Comparison of ENCODE assay signal across 8 cellular contexts in genomic region chr6:26520840-26521484, GRCh38. TPM values are rescaled to one million over a fixed set of nuclear protein-coding genes. Genes with fewer than 3 reads are reported as not detected.
DNase-seq lines count a peak whose midpoint lies in the region; ATAC-seq and TF ChIP-seq lines count a peak whose summit lies in the region.

No MANE protein-coding gene starts in this region.

- H3K27me3 ChIP-seq in layer of hippocampus (ENCODE audit: control insufficient read depth, insufficient read depth, low read length): no peaks in the 10 kb centered on the region

- peak overlapping the region; percentile 95 for H3K27ac Mint-ChIP-seq in chondrocyte (ENCODE audit: unreplicated experiment)

- H3K27me3 Mint-ChIP-seq in chondrocyte (ENCODE audit: low read depth): no peaks in the 10 kb centered on the region

- DNase-seq in AG08396 (ENCODE audit: low spot score) (peak; percentile 96), NCI-H345 treated with DMSO at 0.1 percent for 48 hours (lab: John Stamatoyannopoulos, UW; ENCODE audit: unreplicated experiment) (peak; percentile 74), chondrocyte (ENCODE audit: low spot score) (no peak)
- peak; percentile 76 to 80 for DNase-seq in activated CD4-positive, alpha-beta T cell treated with anti-CD3 and anti-CD28 coated beads for 24 hours (ENCODE audit: low read depth in 2 of 2)
- DNase-seq in stimulated activated CD4-positive, alpha-beta T cell treated with anti-CD3 and anti-CD28 coated beads, Interleukin-1b, Interleukin-23, amount 100 ng/mL, for 4 hours (ENCODE audit: low read depth in 2 of 2): peak; percentile 73 to 88

- peaks cover 32% of the 10 kb centered on the region for H3K4me1 Mint-ChIP-seq in chondrocyte (ENCODE audit: low read depth)

- no peak for TF ChIP-seq CTCF in chondrocyte (IDR thresholded peaks at IDR 0.05)

- H3K9me3 Mint-ChIP-seq in chondrocyte (ENCODE audit: low read depth): peaks cover 3% of the 10 kb centered on the region

- no peaks in the 10 kb centered on the region for H3K36me3 Mint-ChIP-seq in chondrocyte (ENCODE audit: low read depth)

- H3K4me3 Mint-ChIP-seq in chondrocyte (ENCODE audit: unreplicated experiment): peak overlapping the region; percentile 74

- ATAC-seq in GM18909 (IDR thresholded peaks at IDR 0.05; ENCODE audit: poor library complexity, unreplicated experiment) (peak; percentile 70), HG03159 (IDR thresholded peaks at IDR 0.05; ENCODE audit: unreplicated experiment) (peak; percentile 57)

- H3K27ac ChIP-seq in layer of hippocampus (ENCODE audit: low read depth, low read length): peak overlapping the region; percentile 90

RNA-seq across cellular contexts. Expression of gene HMGN4, which starts 17.2 kb away (rescaled TPM):
- 44.7 to 50.1 TPM (median 47.3 TPM) in 3 replicates for total RNA-seq in chondrocyte

RNA-seq across cellular contexts. Expression of gene BTN1A1, which starts 20.9 kb away (rescaled TPM):
- not detected in 3 replicates for total RNA-seq in chondrocyte
